ENCODE assay signal across 33 cellular contexts in genomic region chr12:49878021-49878420, GRCh38. TPM values are rescaled to one million over a fixed set of nuclear protein-coding genes. Genes with fewer than 3 reads are reported as not detected.
"Had no signal": no experiment of that assay in that cellular context is flagged by ENCODE, and none has a peak within 500 bp of the region (broad histone marks: within the 10 kb centered on the region; RNA-seq: fewer than 3 reads in every experiment).

No MANE protein-coding gene starts in this region.

- H3K36me3 Mint-ChIP-seq: activated naive CD4-positive, alpha-beta T cell treated with anti-CD3 and anti-CD28 coated beads, Interleukin-2, amount 10 ng/mL, durations not matched to agents 7 days and 5 days; activated naive CD4-positive, alpha-beta T cell treated with anti-CD3 and anti-CD28 coated beads, Interleukin-2, amount 50 U/mL, for 72 hours; activated naive CD8-positive, alpha-beta T cell treated with anti-CD3 and anti-CD28 coated beads, Interleukin-2, amount 10 ng/mL, durations not matched to agents 7 days and 5 days had no signal

- H3K27ac ChIP-seq: ascending aorta, brain microvascular endothelial cell, coronary artery, foreskin keratinocyte, gastrocnemius medialis, WERI-Rb-1 had no signal

- H3K4me1 Mint-ChIP-seq: activated B cell treated with CpG ODN at 0.5 μM for 24 hours; activated naive CD4-positive, alpha-beta T cell treated with anti-CD3 and anti-CD28 coated beads, Interleukin-2, amount 10 ng/mL, durations not matched to agents 7 days and 5 days; central memory CD8-positive, alpha-beta T cell had no signal

- H3K27ac Mint-ChIP-seq: activated B cell treated with CpG ODN at 0.5 μM for 24 hours; activated CD8-positive, alpha-beta T cell treated with anti-CD3 and anti-CD28 coated beads for 36 hours; activated naive CD4-positive, alpha-beta T cell treated with anti-CD3 and anti-CD28 coated beads, Interleukin-2, amount 10 ng/mL, durations not matched to agents 7 days and 5 days; activated naive CD4-positive, alpha-beta T cell treated with anti-CD3 and anti-CD28 coated beads, Interleukin-2, amount 50 U/mL, for 72 hours; activated naive CD8-positive, alpha-beta T cell treated with anti-CD3 and anti-CD28 coated beads, Interleukin-2, amount 10 ng/mL, durations not matched to agents 7 days and 5 days; activated T-helper 1 cell treated with anti-CD3 and anti-CD28 coated beads, Interleukin-12 subunit alpha, Interleukin-12 subunit beta, Interleukin-2, Interleukin-4 antibody, amounts not matched to agents 30 ng/mL and 10 ng/mL and 1 ng/mL, durations not matched to agents 14 hours and 24 hours and 36 hours; activated T-helper 2 cell treated with anti-CD3 and anti-CD28 coated beads, Interferon-gamma antibody, Interleukin-2, Interleukin-4, amounts not matched to agents 10 μg/mL and 5 μg/mL and 100 μg/mL, durations not matched to agents 14 hours and 24 hours and 36 hours; dendritic cell treated with granulocyte-macrophage colony-stimulating factor and Interleukin-4, amounts not matched to agents 40 ng/mL and 50 ng/mL, for 4 days; endodermal cell; T-helper 17 cell; T-helper 2 cell treated with Interferon-gamma antibody and Interleukin-4, amounts not matched to agents 5 μg/mL and 100 μg/mL, for 36 hours had no signal

- H3K36me3 ChIP-seq: ascending aorta, brain microvascular endothelial cell, gastrocnemius medialis, WERI-Rb-1 had no signal

- DNase-seq: activated B cell treated with CpG ODN at 0.5 μM for 24 hours; activated CD4-positive, alpha-beta T cell treated with anti-CD3 and anti-CD28 coated beads for 48 hours; activated CD4-positive, alpha-beta T cell treated with anti-CD3 and anti-CD28 coated beads, Interleukin-2, amount 50 U/mL, for 1 hour; activated CD4-positive, alpha-beta T cell treated with anti-CD3 and anti-CD28 coated beads, Interleukin-2, amount 50 U/mL, for 48 hours; activated CD8-positive, alpha-beta memory T cell treated with anti-CD3 and anti-CD28 coated beads for 24 hours; activated CD8-positive, alpha-beta T cell treated with anti-CD3 and anti-CD28 coated beads for 36 hours; activated naive CD4-positive, alpha-beta T cell; activated naive CD4-positive, alpha-beta T cell treated with anti-CD3 and anti-CD28 coated beads, Interleukin-2, amount 10 ng/mL, durations not matched to agents 7 days and 5 days; activated naive CD8-positive, alpha-beta T cell treated with anti-CD3 and anti-CD28 coated beads, Interleukin-2, amount 10 ng/mL, durations not matched to agents 7 days and 5 days; activated T-cell treated with anti-CD3 and anti-CD28 coated beads, Interleukin-2, amount 50 U/mL, for 48 hours; brain microvascular endothelial cell; dorsolateral prefrontal cortex; effector memory CD4-positive, alpha-beta T cell; endodermal cell; foreskin keratinocyte; gastrocnemius medialis; glutamatergic neuron; T-helper 1 cell; T-helper 17 cell; T1000; WERI-Rb-1 had no signal

- H3K27me3 ChIP-seq: ascending aorta, dorsolateral prefrontal cortex, foreskin keratinocyte, gastrocnemius medialis had no signal

- H3K4me3 ChIP-seq: ascending aorta, coronary artery, dorsolateral prefrontal cortex, gastrocnemius medialis had no signal

- H3K27me3 Mint-ChIP-seq: activated CD8-positive, alpha-beta T cell treated with anti-CD3 and anti-CD28 coated beads for 36 hours; central memory CD8-positive, alpha-beta T cell; T-helper 17 cell had no signal

- H3K4me3 Mint-ChIP-seq: activated B cell treated with CpG ODN at 0.5 μM for 24 hours; activated CD8-positive, alpha-beta T cell treated with anti-CD3 and anti-CD28 coated beads for 36 hours; activated naive CD4-positive, alpha-beta T cell treated with anti-CD3 and anti-CD28 coated beads, Interleukin-2, amount 10 ng/mL, durations not matched to agents 7 days and 5 days; activated naive CD8-positive, alpha-beta T cell treated with anti-CD3 and anti-CD28 coated beads, Interleukin-2, amount 10 ng/mL, durations not matched to agents 7 days and 5 days; activated T-helper 1 cell treated with anti-CD3 and anti-CD28 coated beads, Interleukin-12 subunit alpha, Interleukin-12 subunit beta, Interleukin-2, Interleukin-4 antibody, amounts not matched to agents 30 ng/mL and 10 ng/mL and 1 ng/mL, durations not matched to agents 14 hours and 24 hours and 36 hours; central memory CD8-positive, alpha-beta T cell; dendritic cell treated with granulocyte-macrophage colony-stimulating factor and Interleukin-4, amounts not matched to agents 40 ng/mL and 50 ng/mL, for 4 days; endodermal cell; T-helper 17 cell; T-helper 2 cell treated with Interferon-gamma antibody and Interleukin-4, amounts not matched to agents 5 μg/mL and 100 μg/mL, for 36 hours had no signal

- H3K4me1 ChIP-seq: ascending aorta, foreskin keratinocyte, gastrocnemius medialis had no signal

- FAIRE-seq: bronchial epithelial cell had no signal

- H3K9me3 ChIP-seq: ascending aorta, gastrocnemius medialis had no signal

- ATAC-seq: activated CD4-positive, CD25-positive, alpha-beta regulatory T cell treated with anti-CD3 and anti-CD28 coated beads, Interleukin-2, amount 50 U/mL, for 24 hours; activated CD8-positive, alpha-beta T cell treated with anti-CD3 and anti-CD28 coated beads for 36 hours; activated naive CD4-positive, alpha-beta T cell treated with anti-CD3 and anti-CD28 coated beads, Interleukin-2, amount 50 U/mL, for 72 hours; esophagus mucosa; foreskin keratinocyte; gastrocnemius medialis; T-helper 17 cell had no signal

RNA-seq across cellular contexts. Expression of gene FAIM2, which starts 25.7 kb away (rescaled TPM):
- total RNA-seq: activated B cell treated with CpG ODN at 0.5 μM for 24 hours, endodermal cell, epithelial cell of proximal tubule, foreskin keratinocyte had no signal
- polyA plus RNA-seq: foreskin keratinocyte had no signal
